ENCODE assay signal across 1 cellular context in genomic region chr2:241763551-241764271, GRCh38.
TF ChIP-seq lines count a peak whose summit lies in the region.

No MANE protein-coding gene starts in this region.

TF ChIP-seq in HepG2, 621 proteins besides CTCF, POLR2A, EP300 and RAD21:
- TF ChIP-seq ZNF30 (CRISPR knock-in tag; IDR thresholded peaks at IDR 0.05) = no peak
- TF ChIP-seq ATF7 (IDR thresholded peaks at IDR 0.05) = 0 out of 2 replicates have a peak, but pooled peaks have one; percentile 3
- TF ChIP-seq ATF7 (CRISPR knock-in tag; IDR thresholded peaks at IDR 0.05) = no peak
